ENCODE assay signal across 16 cellular contexts in genomic region chr15:52414936-52415335, GRCh38.
DNase-seq lines count a peak whose midpoint lies in the region; ATAC-seq and TF ChIP-seq lines count a peak whose summit lies in the region.
"Had no signal": no experiment of that assay in that cellular context is flagged by ENCODE, and none has a peak within 500 bp of the region (broad histone marks: within the 10 kb centered on the region; RNA-seq: fewer than 3 reads in every experiment).

No MANE protein-coding gene starts in this region.

- peaks cover 11% of the 10 kb centered on the region for H3K4me1 Mint-ChIP-seq in activated T-helper 17 cell treated with anti-CD3 and anti-CD28 coated beads, Interleukin-2, amount 50 U/mL, for 72 hours
- H3K4me1 Mint-ChIP-seq in endothelial cell (ENCODE audit: unreplicated experiment): peaks cover 6% of the 10 kb centered on the region

- ATAC-seq in activated T-helper 17 cell treated with anti-CD3 and anti-CD28 coated beads, Interleukin-2, amount 50 U/mL, for 72 hours (replicated peaks): no peak
- ATAC-seq: CD8-positive, alpha-beta T cell; T-helper 17 cell had no signal

- H3K9me3 Mint-ChIP-seq in activated T-helper 17 cell treated with anti-CD3 and anti-CD28 coated beads, Interleukin-2, amount 50 U/mL, for 72 hours: no peaks in the 10 kb centered on the region
- H3K9me3 Mint-ChIP-seq in endothelial cell (ENCODE audit: unreplicated experiment): no peaks in the 10 kb centered on the region
- H3K9me3 Mint-ChIP-seq: CD8-positive, alpha-beta T cell; HFFc6 had no signal

- H3K36me3 Mint-ChIP-seq in activated T-helper 17 cell treated with anti-CD3 and anti-CD28 coated beads, Interleukin-2, amount 50 U/mL, for 72 hours (ENCODE audit: low read depth): peaks cover 49% of the 10 kb centered on the region
- no peaks in the 10 kb centered on the region for H3K36me3 Mint-ChIP-seq in endothelial cell (ENCODE audit: low read depth, unreplicated experiment)

- H3K4me3 Mint-ChIP-seq in activated T-helper 17 cell treated with anti-CD3 and anti-CD28 coated beads, Interleukin-2, amount 50 U/mL, for 72 hours: no peak overlapping the region
- no peak overlapping the region for H3K4me3 Mint-ChIP-seq in endothelial cell (ENCODE audit: unreplicated experiment)
- H3K4me3 Mint-ChIP-seq: CD8-positive, alpha-beta T cell; HFFc6; T-helper 17 cell had no signal

- H3K27ac Mint-ChIP-seq in activated T-helper 17 cell treated with anti-CD3 and anti-CD28 coated beads, Interleukin-2, amount 50 U/mL, for 72 hours: peak overlapping the region; percentile 51
- no peak overlapping the region for H3K27ac Mint-ChIP-seq in endothelial cell (ENCODE audit: unreplicated experiment)
- H3K27ac Mint-ChIP-seq: CD8-positive, alpha-beta T cell; HFFc6; T-helper 17 cell had no signal

- DNase-seq in DMS79 (lab: John Stamatoyannopoulos, UW) (peak; percentile 22), NCI-H187 treated with DMSO at 0.1 percent for 48 hours (lab: John Stamatoyannopoulos, UW) (peak; percentile 45), NCI-H774 (lab: John Stamatoyannopoulos, UW) (peak; percentile 45), SIG-M5 treated with dmso at 0.1 percent for 504 hours (lab: John Stamatoyannopoulos, UW; ENCODE audit: unreplicated experiment) (no peak), NCI-H82 (lab: John Stamatoyannopoulos, UW) (no peak), endothelial cell (ENCODE audit: low spot score) (no peak), HuH-7.5 (ENCODE audit: low spot score) (no peak)
- DNase-seq: CD8-positive, alpha-beta T cell; HFFc6; KG1; NCI-H2081 treated with DMSO at 0.1 percent for 48 hours; NCI-H446; NCI-H748 treated with DMSO at 0.1 percent for 48 hours; SJCRH30; T-helper 17 cell had no signal

- no peak for TF ChIP-seq CTCF in endothelial cell (IDR thresholded peaks at IDR 0.05; ENCODE audit: unreplicated experiment)

- H3K27me3 Mint-ChIP-seq in activated T-helper 17 cell treated with anti-CD3 and anti-CD28 coated beads, Interleukin-2, amount 50 U/mL, for 72 hours: no peaks in the 10 kb centered on the region
- no peaks in the 10 kb centered on the region for H3K27me3 Mint-ChIP-seq in endothelial cell (ENCODE audit: unreplicated experiment)
- H3K27me3 Mint-ChIP-seq: T-helper 17 cell had no signal

Comparison
In these comparisons a context has a peak if more than half of its experiments do, and no peak if none do; other contexts are left out.
1. DNase-seq: peak in DMS79 (single experiment), NCI-H187 treated with DMSO at 0.1 percent for 48 hours (single experiment) and NCI-H774 (single experiment); none in SIG-M5 treated with dmso at 0.1 percent for 504 hours (single experiment), NCI-H82 (single experiment), endothelial cell (single experiment) and HuH-7.5 (single experiment).